ENCODE assay signal across 8 cellular contexts in genomic region chr1:1307908-1308755, GRCh38. TPM values are rescaled to one million over a fixed set of nuclear protein-coding genes. Genes with fewer than 3 reads are reported as not detected.
A peak's percentile ranks its signal among the peaks of the same experiment; 100 is the strongest.
DNase-seq lines count a peak whose midpoint lies in the region; ATAC-seq and TF ChIP-seq lines count a peak whose summit lies in the region.

ACAP3 (minus strand) TSS chr1:1307930; CDS start chr1:1307815, 115 bp downstream.
PUSL1 (plus strand) TSS chr1:1308597; CDS start chr1:1308644, 47 bp downstream.

- no peaks in the 10 kb centered on the region for H3K9me3 ChIP-seq in fibroblast of lung (ENCODE audit: control insufficient read depth, insufficient read depth, low read depth, low read length)

- H3K9me3 Mint-ChIP-seq in activated T-helper 1 cell treated with anti-CD3 and anti-CD28 coated beads, Interleukin-12 subunit alpha, Interleukin-12 subunit beta, Interleukin-2, Interleukin-4 antibody, amounts not matched to agents 30 ng/mL and 10 ng/mL and 1 ng/mL, durations not matched to agents 14 hours and 24 hours and 36 hours = no peaks in the 10 kb centered on the region
- H3K9me3 Mint-ChIP-seq in natural killer cell = no peaks in the 10 kb centered on the region

- H3K9ac ChIP-seq in KMS-11 = peak within 1 kb of the TSS; percentile 89
- H3K9ac ChIP-seq in fibroblast of lung (ENCODE audit: insufficient read depth, low read length) = peak within 1 kb of the TSS; percentile 90

- peak within 1 kb of the TSS; percentile 87 for H3K27ac ChIP-seq in KMS-11
- H3K27ac ChIP-seq in fibroblast of lung (ENCODE audit: insufficient read depth, low read length) = peak within 1 kb of the TSS; percentile 79

- H3K4me3 ChIP-seq in KMS-11 (IDR thresholded peaks at IDR 0.05; ENCODE audit: insufficient read depth, low read depth, low read length) (peak within 1 kb of the TSS; percentile 69), fibroblast of lung (replicated peaks in 1 of 4; ENCODE audit: control extremely low read depth in 1 of 4, insufficient read depth in 1 of 4, low read depth in 3 of 4, low read length in 4 of 4) (peak within 1 kb of the TSS; percentile 66 to 84 (median 83))

- DNase-seq in DMS53 (lab: John Stamatoyannopoulos, UW) = peak; percentile 100
- peak; percentile 88 for DNase-seq in RPMI7951 (ENCODE audit: low read depth)
- peak; percentile 86 for DNase-seq in activated T-helper 1 cell treated with anti-CD3 and anti-CD28 coated beads, Interleukin-12 subunit alpha, Interleukin-12 subunit beta, Interleukin-2, Interleukin-4 antibody, amounts not matched to agents 30 ng/mL and 10 ng/mL and 1 ng/mL, durations not matched to agents 14 hours and 24 hours and 36 hours (ENCODE audit: low spot score)
- peak; percentile 91 to 96 for DNase-seq in fibroblast of lung (ENCODE audit: low read depth in 2 of 2)
- DNase-seq in natural killer cell = peak; percentile 89
- DNase-seq in stimulated activated naive CD4-positive, alpha-beta T cell (lab: John Stamatoyannopoulos, UW) = peak; percentile 87 to 98 (median 90)

- peak within 1 kb of the TSS; percentile 88 for H3K4me3 Mint-ChIP-seq in activated T-helper 1 cell treated with anti-CD3 and anti-CD28 coated beads, Interleukin-12 subunit alpha, Interleukin-12 subunit beta, Interleukin-2, Interleukin-4 antibody, amounts not matched to agents 30 ng/mL and 10 ng/mL and 1 ng/mL, durations not matched to agents 14 hours and 24 hours and 36 hours
- peak within 1 kb of the TSS; percentile 86 for H3K4me3 Mint-ChIP-seq in natural killer cell

- peaks cover 17% of the 10 kb centered on the region for H3K4me1 ChIP-seq in KMS-11 (ENCODE audit: low read depth, poor library complexity, severe bottlenecking)
- peaks cover 23% of the 10 kb centered on the region for H3K4me1 ChIP-seq in fibroblast of lung (ENCODE audit: control insufficient read depth, extremely low read depth, insufficient read depth, low read length)

- H3K36me3 ChIP-seq in KMS-11 (ENCODE audit: insufficient read depth) = no peaks in the 10 kb centered on the region
- H3K36me3 ChIP-seq in fibroblast of lung (ENCODE audit: control insufficient read depth, insufficient read depth, low read length) = peaks cover 24% of the 10 kb centered on the region

- intact Hi-C loops in activated T-helper 1 cell treated with anti-CD3 and anti-CD28 coated beads, Interleukin-12 subunit alpha, Interleukin-12 subunit beta, Interleukin-2, Interleukin-4 antibody, amounts not matched to agents 30 ng/mL and 10 ng/mL and 1 ng/mL, durations not matched to agents 14 hours and 24 hours and 36 hours (cut with micrococcal nuclease) = loop anchor here (1.0 to 5.0 kb wide), 10 partner anchors 16 to 351 kb away; partner anchors contain the start of genes ATAD3A, AURKAIP1, C1orf159 and CCNL2
- intact Hi-C loops in natural killer cell (cut with micrococcal nuclease) = loop anchor here (5.0 kb wide), 1 partner anchor 36 kb away; the partner anchor contains the start of gene UBE2J2

- H3K27me3 ChIP-seq in KMS-11 (ENCODE audit: insufficient read depth, low read depth) (no peaks in the 10 kb centered on the region), fibroblast of lung (ENCODE audit: control insufficient read depth, insufficient read depth, low read length) (no peaks in the 10 kb centered on the region)

- H3K4me2 ChIP-seq in KMS-11 (peak within 1 kb of the TSS; percentile 80), fibroblast of lung (ENCODE audit: extremely low read depth, insufficient read depth, low read length) (peak within 1 kb of the TSS; percentile 99)

- H3K79me2 ChIP-seq in KMS-11 (ENCODE audit: insufficient read depth, low read depth) (peaks cover 35% of the 10 kb centered on the region), fibroblast of lung (ENCODE audit: control insufficient read depth, insufficient read depth, low read length) (peaks cover 45% of the 10 kb centered on the region)

- no peaks in the 10 kb centered on the region for H3K27me3 Mint-ChIP-seq in activated T-helper 1 cell treated with anti-CD3 and anti-CD28 coated beads, Interleukin-12 subunit alpha, Interleukin-12 subunit beta, Interleukin-2, Interleukin-4 antibody, amounts not matched to agents 30 ng/mL and 10 ng/mL and 1 ng/mL, durations not matched to agents 14 hours and 24 hours and 36 hours (ENCODE audit: insufficient read depth)
- no peaks in the 10 kb centered on the region for H3K27me3 Mint-ChIP-seq in natural killer cell (ENCODE audit: low read depth in 2 of 2)

- ATAC-seq in GM21723 (IDR thresholded peaks at IDR 0.05; ENCODE audit: unreplicated experiment) (peak; percentile 61), natural killer cell (peak; percentile 78 to 91 (median 79))

- H3K27ac Mint-ChIP-seq in activated T-helper 1 cell treated with anti-CD3 and anti-CD28 coated beads, Interleukin-12 subunit alpha, Interleukin-12 subunit beta, Interleukin-2, Interleukin-4 antibody, amounts not matched to agents 30 ng/mL and 10 ng/mL and 1 ng/mL, durations not matched to agents 14 hours and 24 hours and 36 hours = peak within 1 kb of the TSS; percentile 86
- H3K27ac Mint-ChIP-seq in natural killer cell = peak within 1 kb of the TSS; percentile 79 to 82

- H4K20me1 ChIP-seq in KMS-11 (ENCODE audit: insufficient read depth) (no peaks in the 10 kb centered on the region), fibroblast of lung (ENCODE audit: control insufficient read depth, extremely low read depth, insufficient read depth, low read length) (no peaks in the 10 kb centered on the region)

- H3K36me3 Mint-ChIP-seq in activated T-helper 1 cell treated with anti-CD3 and anti-CD28 coated beads, Interleukin-12 subunit alpha, Interleukin-12 subunit beta, Interleukin-2, Interleukin-4 antibody, amounts not matched to agents 30 ng/mL and 10 ng/mL and 1 ng/mL, durations not matched to agents 14 hours and 24 hours and 36 hours (ENCODE audit: low read depth) = peaks cover 2% of the 10 kb centered on the region
- H3K36me3 Mint-ChIP-seq in natural killer cell = no peaks in the 10 kb centered on the region

- H3K4me1 Mint-ChIP-seq in activated T-helper 1 cell treated with anti-CD3 and anti-CD28 coated beads, Interleukin-12 subunit alpha, Interleukin-12 subunit beta, Interleukin-2, Interleukin-4 antibody, amounts not matched to agents 30 ng/mL and 10 ng/mL and 1 ng/mL, durations not matched to agents 14 hours and 24 hours and 36 hours (ENCODE audit: low read depth) = peaks cover 15% of the 10 kb centered on the region
- peaks cover 6 to 26% of the 10 kb centered on the region in 2 donors for H3K4me1 Mint-ChIP-seq in natural killer cell

- TF ChIP-seq CTCF in KMS-11 (conservative IDR thresholded peaks at IDR 0.05; ENCODE audit: low read depth, low read length) (no peak), fibroblast of lung (conservative IDR thresholded peaks at IDR 0.05 in 1 of 2, IDR thresholded peaks at IDR 0.05 in 1 of 2; ENCODE audit: low read depth in 1 of 2, low read length in 2 of 2) (no peak), natural killer cell (IDR thresholded peaks at IDR 0.05) (no peak)

- H2AFZ ChIP-seq in KMS-11 (ENCODE audit: low read depth) = peak within 1 kb of the TSS; percentile 79
- H2AFZ ChIP-seq in fibroblast of lung (ENCODE audit: low read length) = peak within 1 kb of the TSS; percentile 20

RNA-seq across cellular contexts. Expression of gene ACAP3, which starts in this region (rescaled TPM):
- 10.3 and 19.1 TPM in 2 replicates for total RNA-seq in RPMI7951 (2014; rRNA removed; shearing (Covaris generic))
- total RNA-seq in activated T-helper 1 cell treated with anti-CD3 and anti-CD28 coated beads, Interleukin-12 subunit alpha, Interleukin-12 subunit beta, Interleukin-2, Interleukin-4 antibody, amounts not matched to agents 30 ng/mL and 10 ng/mL and 1 ng/mL, durations not matched to agents 14 hours and 24 hours and 36 hours = 47.7 and 55.1 TPM in 2 replicates
- total RNA-seq in fibroblast of lung = 34.7 and 50.9 TPM in 2 replicates
- polyA plus RNA-seq in fibroblast of lung = 15.3 and 15.7 TPM in 2 replicates
- 24.4 and 30.2 TPM in 2 replicates for polyA plus RNA-seq in fibroblast of lung (2012)
- 25.1 and 27.7 TPM in 2 replicates for polyA minus RNA-seq in fibroblast of lung (ENCODE audit: low replicate concordance)
- 10 to 100 TPM; 56.1 to 59.7 (median 59.0) TPM for total RNA-seq in natural killer cell

RNA-seq across cellular contexts. Expression of gene PUSL1, which starts in this region (rescaled TPM):
- 15.7 and 27.4 TPM in 2 replicates for total RNA-seq in RPMI7951 (2014; rRNA removed; shearing (Covaris generic))
- 34.6 and 36.8 TPM in 2 replicates for total RNA-seq in activated T-helper 1 cell treated with anti-CD3 and anti-CD28 coated beads, Interleukin-12 subunit alpha, Interleukin-12 subunit beta, Interleukin-2, Interleukin-4 antibody, amounts not matched to agents 30 ng/mL and 10 ng/mL and 1 ng/mL, durations not matched to agents 14 hours and 24 hours and 36 hours
- total RNA-seq in fibroblast of lung (12.7 and 13.1 TPM in 2 replicates), natural killer cell (10 to 100 TPM; 11.1 to 13.0 (median 12.9) TPM)
- 7.1 and 9.6 TPM in 2 replicates for polyA plus RNA-seq in fibroblast of lung
- 13.6 and 21.6 TPM in 2 replicates for polyA plus RNA-seq in fibroblast of lung (2012)
- 14.7 and 16.3 TPM in 2 replicates for polyA minus RNA-seq in fibroblast of lung (ENCODE audit: low replicate concordance)

Comparison
In these comparisons a context has a peak if more than half of its experiments do, and no peak if none do; other contexts are left out.
1. Peak in every context shown above with its lines: DNase-seq, ATAC-seq, H3K4me3 ChIP-seq and H3K27ac ChIP-seq.